Comparison of ENCODE assay signal across 1 cellular context in the genomic region with DNA sequence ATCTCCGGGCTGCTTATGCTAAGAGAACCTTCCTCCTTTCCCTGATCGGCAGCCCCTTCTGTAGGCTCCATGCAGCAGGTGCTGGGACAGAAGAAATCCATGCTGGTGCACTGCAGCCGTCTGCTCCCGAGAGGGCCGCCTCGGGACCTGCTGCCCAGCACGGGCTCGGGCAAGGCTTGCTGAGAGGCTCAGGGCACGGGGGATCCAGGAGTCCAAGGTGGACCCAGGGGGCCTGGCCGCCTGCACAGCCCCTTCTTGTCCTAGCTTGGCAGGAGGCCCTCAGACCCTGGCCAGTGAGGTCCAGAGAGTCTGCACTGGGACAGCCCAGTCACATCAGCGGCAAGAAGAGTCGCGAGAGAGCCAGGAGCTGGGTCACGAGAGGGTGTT.
TF ChIP-seq lines count a peak whose summit lies in the region.

No MANE protein-coding gene starts in this region.

TF ChIP-seq in H1, 55 proteins besides CTCF, POLR2A, EP300 and RAD21:
- TF ChIP-seq CBX5 (IDR thresholded peaks at IDR 0.05; ENCODE audit: low read depth, low read length) (no peak), CHD1 (IDR thresholded peaks at IDR 0.05; ENCODE audit: low read depth, low read length) (no peak), RBBP5 (IDR thresholded peaks at IDR 0.05; ENCODE audit: borderline replicate concordance, low read depth, low read length) (no peak), SP2 (IDR thresholded peaks at IDR 0.05; ENCODE audit: low read length) (no peak), POLR2AphosphoS5 (IDR thresholded peaks at IDR 0.05; ENCODE audit: low read depth, low read length) (no peak), TAF1 (IDR thresholded peaks at IDR 0.05; ENCODE audit: low read depth, low read length) (no peak), RNF2 (IDR thresholded peaks at IDR 0.05; ENCODE audit: borderline replicate concordance, low read depth, low read length, missing control alignments, poor library complexity, severe bottlenecking) (no peak), NRF1 (IDR thresholded peaks at IDR 0.05; ENCODE audit: low read depth, low read length) (no peak), HDAC6 (IDR thresholded peaks at IDR 0.05; ENCODE audit: low read depth, low read length) (no peak)
